2 cellular contexts compared by ENCODE assay signal in genomic region chr10:17123062-17123661, GRCh38.
A peak's percentile ranks its signal among the peaks of the same experiment; 100 is the strongest.
TF ChIP-seq lines count a peak whose summit lies in the region.

No MANE protein-coding gene starts in this region.

TF ChIP-seq in GM23338, 12 proteins besides CTCF, POLR2A, EP300 and RAD21:
- TF ChIP-seq ZNF462 (CRISPR knock-in tag; IDR thresholded peaks at IDR 0.05): no peak
- TF ChIP-seq REST (IDR thresholded peaks at IDR 0.05; ENCODE audit: unreplicated experiment): no peak
- TF ChIP-seq POLR2AphosphoS5 (IDR thresholded peaks at IDR 0.05; ENCODE audit: low read depth): no peak
- TF ChIP-seq EZH2phosphoT487 (IDR thresholded peaks at IDR 0.05; ENCODE audit: unreplicated experiment): no peak
- no peak for TF ChIP-seq ZNF114 (CRISPR knock-in tag; IDR thresholded peaks at IDR 0.05)
- TF ChIP-seq JUNB (IDR thresholded peaks at IDR 0.05; ENCODE audit: unreplicated experiment): no peak
- TF ChIP-seq ZNF331 (CRISPR knock-in tag; IDR thresholded peaks at IDR 0.05; ENCODE audit: low read depth): no peak
- no peak for TF ChIP-seq ETS1 (IDR thresholded peaks at IDR 0.05)
- no peak for TF ChIP-seq CREB1 (CRISPR knock-in tag; IDR thresholded peaks at IDR 0.05; ENCODE audit: low read depth)

TF ChIP-seq in SK-N-SH, 30 proteins besides CTCF, POLR2A, EP300 and RAD21 (continued from another document):
- TF ChIP-seq PBX3 (IDR thresholded peaks at IDR 0.05) (peak; percentile 90), FOSL2 (IDR thresholded peaks at IDR 0.05; ENCODE audit: borderline replicate concordance, low read depth) (peak; percentile 90), TCF12 (IDR thresholded peaks at IDR 0.05) (peak; percentile 90), GATA2 (CRISPR knock-in tag; IDR thresholded peaks at IDR 0.05) (no peak), MEF2A (IDR thresholded peaks at IDR 0.05; ENCODE audit: borderline replicate concordance, low read depth) (peak; percentile 21; the same call in 1 of the 2 replicates), RXRA (IDR thresholded peaks at IDR 0.05; ENCODE audit: borderline replicate concordance, low read depth) (no peak)
TF ChIP-seq in SK-N-SH: peak in this region for 10.
